ENCODE assay signal across 1 cellular context in genomic region chr3:169668957-169669681, GRCh38.
TF ChIP-seq lines count a peak whose summit lies in the region.

No MANE protein-coding gene starts in this region.

TF ChIP-seq in H1, 55 proteins besides CTCF, POLR2A, EP300 and RAD21 (continued from another document):
- TF ChIP-seq TEAD4 (IDR thresholded peaks at IDR 0.05; ENCODE audit: low read depth, low read length), result peak; percentile 28; the same call in 1 of the 2 replicates
- 0 out of 2 replicates have a peak, but pooled peaks have one; percentile 30 for TF ChIP-seq ATF2 (IDR thresholded peaks at IDR 0.05; ENCODE audit: low read length)
- TF ChIP-seq CEBPB (IDR thresholded peaks at IDR 0.05; ENCODE audit: low read depth, low read length), result no peak
- no peak for TF ChIP-seq ATF3 (IDR thresholded peaks at IDR 0.05; ENCODE audit: insufficient read depth, low read depth, low read length)
- TF ChIP-seq TCF12 (IDR thresholded peaks at IDR 0.05; ENCODE audit: low read depth, low read length), result peak; percentile 78
- TF ChIP-seq EZH2 (IDR thresholded peaks at IDR 0.05; ENCODE audit: low read depth, low read length, severe bottlenecking), result no peak
- TF ChIP-seq GTF2F1 (IDR thresholded peaks at IDR 0.05; ENCODE audit: borderline replicate concordance, low read depth, low read length), result no peak
- TF ChIP-seq SP4 (IDR thresholded peaks at IDR 0.05; ENCODE audit: low read length), result no peak
- no peak for TF ChIP-seq POU5F1 (IDR thresholded peaks at IDR 0.05; ENCODE audit: low read depth, low read length)
- no peak for TF ChIP-seq FOSL1 (IDR thresholded peaks at IDR 0.05; ENCODE audit: insufficient read depth, low read depth, low read length)
- TF ChIP-seq CHD1 (IDR thresholded peaks at IDR 0.05; ENCODE audit: low read depth, low read length), result no peak
- no peak for TF ChIP-seq RNF2 (IDR thresholded peaks at IDR 0.05; ENCODE audit: borderline replicate concordance, low read depth, low read length, missing control alignments, poor library complexity, severe bottlenecking)
- TF ChIP-seq TBP (IDR thresholded peaks at IDR 0.05; ENCODE audit: low read depth, low read length), result peak; percentile 36; the same call in 1 of the 2 replicates
- peak; percentile 95 for TF ChIP-seq CTBP2 (IDR thresholded peaks at IDR 0.05; ENCODE audit: borderline replicate concordance, insufficient read depth, insufficient read length, low read length)
- no peak for TF ChIP-seq USF2 (IDR thresholded peaks at IDR 0.05; ENCODE audit: low read length)
- no peak for TF ChIP-seq JUND (IDR thresholded peaks at IDR 0.05; ENCODE audit: low read length)
- TF ChIP-seq KDM1A (IDR thresholded peaks at IDR 0.05; ENCODE audit: borderline replicate concordance, low read length), result no peak
- no peak for TF ChIP-seq RFX5 (IDR thresholded peaks at IDR 0.05; ENCODE audit: borderline replicate concordance, low read depth, low read length)
- TF ChIP-seq YY1 (IDR thresholded peaks at IDR 0.05; ENCODE audit: low read depth, low read length), result peak; percentile 59; the same call in 1 of the 2 replicates
- TF ChIP-seq SIN3A (conservative IDR thresholded peaks at IDR 0.05 in 1 of 2, IDR thresholded peaks at IDR 0.05 in 1 of 2; ENCODE audit: low read depth in 1 of 2, low read length in 2 of 2), result no peak
- TF ChIP-seq EGR1 (IDR thresholded peaks at IDR 0.05; ENCODE audit: borderline replicate concordance, low read depth, low read length), result peak; percentile 73; the same call in 1 of the 2 replicates
- no peak for TF ChIP-seq NANOG (IDR thresholded peaks at IDR 0.05; ENCODE audit: insufficient read depth, low read depth, low read length, poor library complexity, severe bottlenecking)
- TF ChIP-seq ASH2L (IDR thresholded peaks at IDR 0.05; ENCODE audit: low read length), result peak; percentile 30
- 0 out of 2 replicates have a peak, but pooled peaks have one; percentile 23 for TF ChIP-seq RXRA (IDR thresholded peaks at IDR 0.05; ENCODE audit: insufficient read depth, low read depth, low read length)
- TF ChIP-seq CHD7 (IDR thresholded peaks at IDR 0.05; ENCODE audit: insufficient replicate concordance, low read length), result no peak
- TF ChIP-seq SUZ12 (IDR thresholded peaks at IDR 0.05; ENCODE audit: low read length), result no peak
- TF ChIP-seq GABPA (IDR thresholded peaks at IDR 0.05; ENCODE audit: borderline replicate concordance, insufficient read depth, low read length), result peak; percentile 68; the same call in 1 of the 2 replicates
- TF ChIP-seq, protein P1, sequence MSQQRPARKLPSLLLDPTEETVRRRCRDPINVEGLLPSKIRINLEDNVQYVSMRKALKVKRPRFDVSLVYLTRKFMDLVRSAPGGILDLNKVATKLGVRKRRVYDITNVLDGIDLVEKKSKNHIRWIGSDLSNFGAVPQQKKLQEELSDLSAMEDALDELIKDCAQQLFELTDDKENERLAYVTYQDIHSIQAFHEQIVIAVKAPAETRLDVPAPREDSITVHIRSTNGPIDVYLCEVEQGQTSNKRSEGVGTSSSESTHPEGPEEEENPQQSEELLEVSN (IDR thresholded peaks at IDR 0.05), result 0 out of 2 replicates have a peak, but pooled peaks have one; percentile 30
- TF ChIP-seq CBX8 (IDR thresholded peaks at IDR 0.05; ENCODE audit: borderline replicate concordance, low read depth, low read length), result no peak
- TF ChIP-seq KDM4A (IDR thresholded peaks at IDR 0.05; ENCODE audit: low read depth, low read length, severe bottlenecking), result no peak
- no peak for TF ChIP-seq CBX5 (IDR thresholded peaks at IDR 0.05; ENCODE audit: low read depth, low read length)
- 0 out of 2 replicates have a peak, but pooled peaks have one; percentile 33 for TF ChIP-seq BACH1 (IDR thresholded peaks at IDR 0.05; ENCODE audit: low read length)
- 0 out of 2 replicates have a peak, but pooled peaks have one; percentile 8 for TF ChIP-seq SP1 (IDR thresholded peaks at IDR 0.05; ENCODE audit: low read depth, low read length)
- no peak for TF ChIP-seq SRF (IDR thresholded peaks at IDR 0.05; ENCODE audit: low read depth, low read length)
- TF ChIP-seq SP2 (IDR thresholded peaks at IDR 0.05; ENCODE audit: low read length), result no peak
- TF ChIP-seq CREB1 (IDR thresholded peaks at IDR 0.05), result no peak; the same call in 1 of the 2 replicates
- TF ChIP-seq TAF1 (IDR thresholded peaks at IDR 0.05; ENCODE audit: low read depth, low read length), result no peak
- no peak for TF ChIP-seq JUN (IDR thresholded peaks at IDR 0.05; ENCODE audit: low read depth, low read length)
- no peak for TF ChIP-seq POLR2AphosphoS5 (IDR thresholded peaks at IDR 0.05; ENCODE audit: low read depth, low read length)
- TF ChIP-seq SIX5 (IDR thresholded peaks at IDR 0.05; ENCODE audit: low read depth, low read length), result no peak
- TF ChIP-seq, protein P2, sequence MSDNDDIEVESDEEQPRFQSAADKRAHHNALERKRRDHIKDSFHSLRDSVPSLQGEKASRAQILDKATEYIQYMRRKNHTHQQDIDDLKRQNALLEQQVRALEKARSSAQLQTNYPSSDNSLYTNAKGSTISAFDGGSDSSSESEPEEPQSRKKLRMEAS (IDR thresholded peaks at IDR 0.05), result peak; percentile 70
- TF ChIP-seq HDAC2 (IDR thresholded peaks at IDR 0.05; ENCODE audit: borderline replicate concordance in 1 of 2, low read depth in 2 of 2, low read length in 2 of 2), result peak; percentile 85 to 89; a peak in 3 of 4 replicates
- TF ChIP-seq RBBP5 (IDR thresholded peaks at IDR 0.05; ENCODE audit: borderline replicate concordance, low read depth, low read length), result no peak
- TF ChIP-seq SIRT6 (IDR thresholded peaks at IDR 0.05; ENCODE audit: low read length), result no peak
- no peak for TF ChIP-seq SAP30 (IDR thresholded peaks at IDR 0.05; ENCODE audit: insufficient read depth, insufficient replicate concordance, low read length)
- TF ChIP-seq TAF7 (optimal IDR thresholded peaks at IDR 0.05; ENCODE audit: borderline replicate concordance, low read depth, low read length), result peak; percentile 75
